In the genomic region with DNA sequence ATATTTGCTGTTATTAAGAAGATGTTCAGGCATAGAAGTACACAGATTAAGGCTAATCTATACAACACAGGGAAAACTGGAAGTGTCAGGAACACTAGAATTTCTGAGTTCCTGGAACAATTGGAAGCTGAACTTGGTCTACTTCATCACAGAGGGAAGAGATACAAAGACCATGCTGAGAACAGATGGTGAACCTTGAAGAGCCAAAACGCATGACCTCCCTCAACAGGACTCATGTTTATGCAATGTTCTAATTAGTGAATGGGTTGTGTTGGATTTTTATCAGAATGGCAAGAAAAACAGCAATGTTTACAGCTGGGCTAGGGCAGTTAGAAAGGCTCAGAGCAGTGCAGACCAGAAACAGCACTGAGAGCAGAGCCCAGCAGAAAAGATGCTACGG, we compare ENCODE assay signal across 30 cellular contexts.
A peak's percentile ranks its signal among the peaks of the same experiment; 100 is the strongest.
DNase-seq lines count a peak whose midpoint lies in the region; ATAC-seq, FAIRE-seq and TF ChIP-seq lines count a peak whose summit lies in the region.
"Had no signal": no experiment of that assay in that cellular context is flagged by ENCODE, and none has a peak within 500 bp of the region (broad histone marks: within the 10 kb centered on the region; RNA-seq: fewer than 3 reads in every experiment).

No MANE protein-coding gene starts in this region.

- no peak overlapping the region for H3K4me3 ChIP-seq in CD8-positive, alpha-beta T cell (ENCODE audit: low read depth, low read length)
- H3K4me3 ChIP-seq in osteoblast (ENCODE audit: insufficient read depth, low read length), result no peak overlapping the region
- H3K4me3 ChIP-seq: coronary artery, lower lobe of right lung, ovary, testis had no signal

- no peaks in the 10 kb centered on the region for H4K20me1 ChIP-seq in osteoblast (ENCODE audit: insufficient read depth, low read length)

- no peak for ATAC-seq in activated CD4-positive, alpha-beta T cell treated with anti-CD3 and anti-CD28 coated beads for 36 hours
- no peak for ATAC-seq in CD8-positive, alpha-beta T cell
- no peak for ATAC-seq in naive B cell (ENCODE audit: low read depth in 2 of 2)
- ATAC-seq in stimulated activated naive B cell treated with anti-CD40 and anti-IgM and Interleukin-4, amounts not matched to agents 10 μg/mL and 1 μg/mL and 100 μg/mL, for 72 hours (replicated peaks), result no peak
- ATAC-seq: lower lobe of right lung; stimulated activated naive CD8-positive, alpha-beta T cell treated with anti-CD3 and anti-CD28 coated beads, Interleukin-15, Interleukin-2, amounts not matched to agents 100 U/mL and 50 U/mL, for 24 hours had no signal

- no peak overlapping the region for H3K4me2 ChIP-seq in osteoblast (ENCODE audit: insufficient read depth, low read length)

- H3K27ac ChIP-seq in CD8-positive, alpha-beta T cell (ENCODE audit: low read depth, low read length), result no peak overlapping the region
- H3K27ac ChIP-seq in osteoblast (ENCODE audit: low read depth, low read length), result no peak overlapping the region
- H3K27ac ChIP-seq: coronary artery, lower lobe of right lung, ovary, testis had no signal

- CTCF ChIA-PET in activated CD4-positive, alpha-beta T cell treated with anti-CD3 and anti-CD28 coated beads for 36 hours (lab: Charles Lee), result interaction anchor here (0.6 kb wide), 1 partner anchor 170 kb away, joined by 3 read pairs; no protein-coding TSS in a partner anchor
- CTCF ChIA-PET in CD8-positive, alpha-beta T cell (lab: Charles Lee), result no interaction called here

- no peak for TF ChIP-seq CTCF in CD8-positive, alpha-beta T cell (IDR thresholded peaks at IDR 0.05)
- TF ChIP-seq CTCF in osteoblast (IDR thresholded peaks at IDR 0.05; ENCODE audit: extremely low read depth, low read depth, low read length), result no peak

- peak overlapping the region; percentile 0 for H3K27ac Mint-ChIP-seq in activated CD4-positive, alpha-beta T cell treated with anti-CD3 and anti-CD28 coated beads for 36 hours
- H3K27ac Mint-ChIP-seq in CD8-positive, alpha-beta T cell, result peak overlapping the region; percentile 20
- peak overlapping the region in 4 of 6 donors; percentile 11 to 88 (median 44) for H3K27ac Mint-ChIP-seq in naive B cell
- H3K27ac Mint-ChIP-seq in stimulated activated naive B cell treated with anti-CD40 and anti-IgM and Interleukin-4, amounts not matched to agents 10 μg/mL and 1 μg/mL and 100 μg/mL, for 72 hours, result no peak overlapping the region
- H3K27ac Mint-ChIP-seq: nephron progenitor cell; T-helper 2 cell treated with Interferon-gamma antibody and Interleukin-4, amounts not matched to agents 5 μg/mL and 100 μg/mL, for 36 hours had no signal

- no peak for DNase-seq in activated CD4-positive, alpha-beta T cell treated with anti-CD3 and anti-CD28 coated beads for 36 hours
- DNase-seq in activated CD4-positive, alpha-beta T cell treated with anti-CD3 and anti-CD28 coated beads, Interleukin-2, amount 50 U/mL, for 48 hours, result no peak
- DNase-seq in CD8-positive, alpha-beta T cell, result no peak
- DNase-seq in cerebellum (ENCODE audit: low spot score) (peak; percentile 73), naive B cell (no peak), osteoblast (ENCODE audit: insufficient read length, low spot score, missing footprints) (no peak), GM12892 (ENCODE audit: insufficient read length) (no peak)
- DNase-seq in stimulated activated naive B cell treated with anti-CD40 and anti-IgM and Interleukin-4, amounts not matched to agents 10 μg/mL and 1 μg/mL and 100 μg/mL, for 72 hours, result no peak
- DNase-seq: 8988T; activated CD8-positive, alpha-beta memory T cell treated with anti-CD3 and anti-CD28 coated beads for 24 hours; activated naive CD4-positive, alpha-beta T cell; anterior cingulate cortex; effector memory CD4-positive, alpha-beta T cell; H7; lower lobe of right lung; NCI-H1048; NCI-H2107; nephron progenitor cell; ovary; retina; Right ventricle myocardium superior; small intestine; stimulated activated naive CD8-positive, alpha-beta T cell treated with anti-CD3 and anti-CD28 coated beads, Interleukin-15, Interleukin-2, amounts not matched to agents 100 U/mL and 50 U/mL, for 24 hours; testis had no signal

- H2AFZ ChIP-seq in osteoblast (ENCODE audit: low read length), result no peak overlapping the region

- H3K27me3 ChIP-seq in CD8-positive, alpha-beta T cell (ENCODE audit: insufficient read depth, low read length), result no peaks in the 10 kb centered on the region
- no peaks in the 10 kb centered on the region for H3K27me3 ChIP-seq in osteoblast (ENCODE audit: insufficient read depth, low read length)
- H3K27me3 ChIP-seq: ovary, testis had no signal

- peaks cover 17% of the 10 kb centered on the region for H3K36me3 Mint-ChIP-seq in activated CD4-positive, alpha-beta T cell treated with anti-CD3 and anti-CD28 coated beads for 36 hours (ENCODE audit: low read depth)
- H3K36me3 Mint-ChIP-seq in CD8-positive, alpha-beta T cell, result peaks cover 15% of the 10 kb centered on the region
- no peaks in the 10 kb centered on the region for H3K36me3 Mint-ChIP-seq in naive B cell
- peaks cover 36 to 56% of the 10 kb centered on the region in 2 donors for H3K36me3 Mint-ChIP-seq in stimulated activated naive B cell treated with anti-CD40 and anti-IgM and Interleukin-4, amounts not matched to agents 10 μg/mL and 1 μg/mL and 100 μg/mL, for 72 hours

- H3K79me2 ChIP-seq in osteoblast (ENCODE audit: insufficient read depth, low read length), result no peaks in the 10 kb centered on the region

- H3K4me1 Mint-ChIP-seq in activated CD4-positive, alpha-beta T cell treated with anti-CD3 and anti-CD28 coated beads for 36 hours, result peaks cover 73% of the 10 kb centered on the region
- H3K4me1 Mint-ChIP-seq in CD8-positive, alpha-beta T cell (ENCODE audit: low read depth), result peaks cover 79% of the 10 kb centered on the region
- H3K4me1 Mint-ChIP-seq in naive B cell, result peaks cover 40 to 68% (median 58%) of the 10 kb centered on the region in 3 donors
- peaks cover 44 to 68% of the 10 kb centered on the region in 2 donors for H3K4me1 Mint-ChIP-seq in stimulated activated naive B cell treated with anti-CD40 and anti-IgM and Interleukin-4, amounts not matched to agents 10 μg/mL and 1 μg/mL and 100 μg/mL, for 72 hours

- no peak overlapping the region for H3K4me3 Mint-ChIP-seq in activated CD4-positive, alpha-beta T cell treated with anti-CD3 and anti-CD28 coated beads for 36 hours
- no peak overlapping the region for H3K4me3 Mint-ChIP-seq in CD8-positive, alpha-beta T cell
- no peak overlapping the region for H3K4me3 Mint-ChIP-seq in naive B cell
- no peak overlapping the region for H3K4me3 Mint-ChIP-seq in stimulated activated naive B cell treated with anti-CD40 and anti-IgM and Interleukin-4, amounts not matched to agents 10 μg/mL and 1 μg/mL and 100 μg/mL, for 72 hours
- H3K4me3 Mint-ChIP-seq: CD14-positive monocyte; nephron progenitor cell; T-helper 2 cell treated with Interferon-gamma antibody and Interleukin-4, amounts not matched to agents 5 μg/mL and 100 μg/mL, for 36 hours had no signal

- no peaks in the 10 kb centered on the region for H3K9me3 Mint-ChIP-seq in activated CD4-positive, alpha-beta T cell treated with anti-CD3 and anti-CD28 coated beads for 36 hours (ENCODE audit: low read depth)
- no peaks in the 10 kb centered on the region for H3K9me3 Mint-ChIP-seq in CD8-positive, alpha-beta T cell
- H3K9me3 Mint-ChIP-seq in naive B cell, result peaks cover 0 to 3% (median 0%) of the 10 kb centered on the region in 7 donors
- H3K9me3 Mint-ChIP-seq in stimulated activated naive B cell treated with anti-CD40 and anti-IgM and Interleukin-4, amounts not matched to agents 10 μg/mL and 1 μg/mL and 100 μg/mL, for 72 hours, result no peaks in the 10 kb centered on the region
- H3K9me3 Mint-ChIP-seq: nephron progenitor cell; T-helper 2 cell treated with Interferon-gamma antibody and Interleukin-4, amounts not matched to agents 5 μg/mL and 100 μg/mL, for 36 hours had no signal

- H3K9me3 ChIP-seq in CD8-positive, alpha-beta T cell (ENCODE audit: low read length), result no peaks in the 10 kb centered on the region
- no peaks in the 10 kb centered on the region for H3K9me3 ChIP-seq in osteoblast (ENCODE audit: low read depth, low read length)
- H3K9me3 ChIP-seq: lower lobe of right lung, ovary, testis had no signal

- FAIRE-seq in GM12892 (lab: Jason Lieb, UNC), result no peak
- FAIRE-seq: D721Med, frontal cortex, HTR-8/SVneo, small intestine had no signal

- intact Hi-C loops in activated CD4-positive, alpha-beta T cell treated with anti-CD3 and anti-CD28 coated beads for 36 hours (cut with DNase I, micrococcal nuclease), result loop anchor here (5.0 kb wide), 2 partner anchors 44 to 194 kb away; no protein-coding TSS in a partner anchor
- intact Hi-C loops in CD8-positive, alpha-beta T cell (cut with DNase I, micrococcal nuclease), result loop anchor here in 1 of 2 experiments (5.0 to 10.0 kb wide), 2 partner anchors 44 to 191 kb away; no protein-coding TSS in a partner anchor

- H3K36me3 ChIP-seq in CD8-positive, alpha-beta T cell (ENCODE audit: insufficient read depth, low read length), result no peaks in the 10 kb centered on the region
- no peaks in the 10 kb centered on the region for H3K36me3 ChIP-seq in osteoblast (ENCODE audit: insufficient read depth, low read length)
- H3K36me3 ChIP-seq: lower lobe of right lung, ovary had no signal

- POLR2A ChIA-PET in activated CD4-positive, alpha-beta T cell treated with anti-CD3 and anti-CD28 coated beads for 36 hours (lab: Charles Lee), result no interaction called here
- POLR2A ChIA-PET in CD8-positive, alpha-beta T cell (lab: Charles Lee), result interaction anchor here (0.6 kb wide), 1 partner anchor 635 kb away, joined by 4 read pairs; no protein-coding TSS in a partner anchor

- peaks cover 32% of the 10 kb centered on the region for H3K4me1 ChIP-seq in CD8-positive, alpha-beta T cell (ENCODE audit: insufficient read depth, low read length)
- H3K4me1 ChIP-seq in osteoblast (ENCODE audit: insufficient read depth, low read length), result no peaks in the 10 kb centered on the region

- no peaks in the 10 kb centered on the region for H3K27me3 Mint-ChIP-seq in activated CD4-positive, alpha-beta T cell treated with anti-CD3 and anti-CD28 coated beads for 36 hours
- H3K27me3 Mint-ChIP-seq in CD8-positive, alpha-beta T cell (ENCODE audit: low read depth), result no peaks in the 10 kb centered on the region
- H3K27me3 Mint-ChIP-seq in naive B cell, result no peaks in the 10 kb centered on the region
- no peaks in the 10 kb centered on the region for H3K27me3 Mint-ChIP-seq in stimulated activated naive B cell treated with anti-CD40 and anti-IgM and Interleukin-4, amounts not matched to agents 10 μg/mL and 1 μg/mL and 100 μg/mL, for 72 hours

- no peak for TF ChIP-seq POLR2A in GM12892 (IDR thresholded peaks at IDR 0.05; ENCODE audit: low read depth, low read length)
